In genomic region chr1:181061891-181062777, GRCh38 we compare ENCODE assay signal across 8 cellular contexts. TPM values are rescaled to one million over a fixed set of nuclear protein-coding genes. Genes with fewer than 3 reads are reported as not detected.
DNase-seq lines count a peak whose midpoint lies in the region; ATAC-seq and TF ChIP-seq lines count a peak whose summit lies in the region.

No MANE protein-coding gene starts in this region.

- H3K27ac ChIP-seq in HL-60 (replicated peaks) (peak overlapping the region; percentile 65), skin epidermis (peak overlapping the region in 19 of 21 experiments; percentile 3 to 83 (median 66)), dorsolateral prefrontal cortex (peak overlapping the region in 15 of 59 donors; percentile 0 to 74 (median 34))

- peaks cover 4% of the 10 kb centered on the region for H3K9me3 Mint-ChIP-seq in activated naive CD8-positive, alpha-beta T cell (ENCODE audit: low read depth)

- no peaks in the 10 kb centered on the region for H3K27me3 Mint-ChIP-seq in activated naive CD8-positive, alpha-beta T cell

- no peak for TF ChIP-seq CTCF in HL-60 (IDR thresholded peaks at IDR 0.05; ENCODE audit: insufficient read depth, low read length)
- no peak for TF ChIP-seq CTCF in dorsolateral prefrontal cortex (IDR thresholded peaks at IDR 0.05 in 54 of 56, conservative IDR thresholded peaks at IDR 0.05 in 2 of 56; ENCODE audit: low read depth in 1 of 56, partially characterized antibody in 56 of 56)

- intact Hi-C loops in dorsolateral prefrontal cortex (cut with DNase I): no loop called here

- peaks cover 14% of the 10 kb centered on the region for H3K36me3 Mint-ChIP-seq in activated naive CD8-positive, alpha-beta T cell

- H3K4me3 ChIP-seq in HL-60 (replicated peaks; ENCODE audit: insufficient read depth, low read length): peak overlapping the region; percentile 28
- H3K4me3 ChIP-seq in skin epidermis: peak overlapping the region in 1 of 7 experiments; percentile 12
- peak overlapping the region in 1 of 59 donors; percentile 2 for H3K4me3 ChIP-seq in dorsolateral prefrontal cortex

- H3K4me3 Mint-ChIP-seq in activated naive CD8-positive, alpha-beta T cell: peak overlapping the region; percentile 72

- peak overlapping the region; percentile 81 for H3K27ac Mint-ChIP-seq in activated naive CD8-positive, alpha-beta T cell

- ATAC-seq in GM18499 (IDR thresholded peaks at IDR 0.05; ENCODE audit: insufficient read depth, unreplicated experiment) (peak; percentile 44), GM21529 (IDR thresholded peaks at IDR 0.05; ENCODE audit: unreplicated experiment) (peak; percentile 85)

- no peaks in the 10 kb centered on the region for H3K27me3 ChIP-seq in HL-60 (ENCODE audit: insufficient read depth, poor library complexity, severe bottlenecking)
- H3K27me3 ChIP-seq in dorsolateral prefrontal cortex: no peaks in the 10 kb centered on the region

- DNase-seq in HL-60 (ENCODE audit: low read depth in 1 of 2, low spot score in 1 of 2) (peak; percentile 70 to 81), COLO829 (ENCODE audit: low spot score) (no peak), NCI-H1417 (lab: John Stamatoyannopoulos, UW) (no peak), dorsolateral prefrontal cortex (no peak)

- H3K4me1 Mint-ChIP-seq in activated naive CD8-positive, alpha-beta T cell (ENCODE audit: low read depth): peaks cover 26% of the 10 kb centered on the region

RNA-seq across cellular contexts. Expression of gene IER5, which starts 26.4 kb away (rescaled TPM):
- 10 to 100 TPM in 118 of 120 experiments, 1 to 10 TPM in 2; 8.1 to 74.9 (median 17.6) TPM for total RNA-seq in dorsolateral prefrontal cortex

RNA-seq across cellular contexts. Expression of gene MR1, which starts 28.4 kb away (rescaled TPM):
- 10 to 100 TPM in 15 of 120 experiments, 1 to 10 TPM in 105; 2.7 to 15.3 (median 6.8) TPM for total RNA-seq in dorsolateral prefrontal cortex

RNA-seq across cellular contexts. Expression of gene STX6, which starts 39.5 kb away (rescaled TPM):
- 10 to 100 TPM; 29.0 to 51.3 (median 40.7) TPM for total RNA-seq in dorsolateral prefrontal cortex

Comparison
In these comparisons a context has a peak if more than half of its experiments do, and no peak if none do; other contexts are left out.
1. DNase-seq: peak in HL-60 (2 of 2); none in COLO829 (single experiment), NCI-H1417 (0 of 3) and dorsolateral prefrontal cortex (0 of 10).